ENCODE assay signal across 1 cellular context in genomic region chr6:109690373-109690739, GRCh38.
A peak's percentile ranks its signal among the peaks of the same experiment; 100 is the strongest.
TF ChIP-seq lines count a peak whose summit lies in the region.

No MANE protein-coding gene starts in this region.

TF ChIP-seq in HepG2, 621 proteins besides CTCF, POLR2A, EP300 and RAD21 (continued from another document and continues in another):
- TF ChIP-seq RERE (CRISPR knock-in tag; IDR thresholded peaks at IDR 0.05; ENCODE audit: low read depth), result no peak
- no peak for TF ChIP-seq ZBTB14 (CRISPR knock-in tag; IDR thresholded peaks at IDR 0.05)
- no peak for TF ChIP-seq JUNB (CRISPR knock-in tag; IDR thresholded peaks at IDR 0.05; ENCODE audit: borderline replicate concordance)
- TF ChIP-seq ZNF781 (CRISPR knock-in tag; IDR thresholded peaks at IDR 0.05; ENCODE audit: borderline replicate concordance, not compliant biosample characterization), result no peak
- no peak for TF ChIP-seq STAT6 (CRISPR knock-in tag; IDR thresholded peaks at IDR 0.05; ENCODE audit: borderline replicate concordance)
- TF ChIP-seq HNRNPLL (IDR thresholded peaks at IDR 0.05; ENCODE audit: low read depth, low read length, poor library complexity, severe bottlenecking), result peak; percentile 20
- no peak for TF ChIP-seq SUZ12 (IDR thresholded peaks at IDR 0.05; ENCODE audit: low read depth, low read length)
- peak; percentile 45; the same call in 1 of the 2 replicates for TF ChIP-seq RFX3 (CRISPR knock-in tag; IDR thresholded peaks at IDR 0.05)
- TF ChIP-seq DMAP1 (CRISPR knock-in tag; IDR thresholded peaks at IDR 0.05), result no peak
- TF ChIP-seq NR2F2 (IDR thresholded peaks at IDR 0.05; ENCODE audit: borderline replicate concordance, low read depth), result no peak
- TF ChIP-seq NR0B2 (CRISPR knock-in tag; IDR thresholded peaks at IDR 0.05), result no peak
- no peak for TF ChIP-seq ZZZ3 (CRISPR knock-in tag; IDR thresholded peaks at IDR 0.05; ENCODE audit: borderline replicate concordance)
- TF ChIP-seq ZNF687 (CRISPR knock-in tag; IDR thresholded peaks at IDR 0.05), result no peak; the same call in 1 of the 2 replicates
- 0 out of 2 replicates have a peak, but pooled peaks have one; percentile 14 for TF ChIP-seq ZNF670 (CRISPR knock-in tag; IDR thresholded peaks at IDR 0.05; ENCODE audit: borderline replicate concordance)
- TF ChIP-seq TEAD2 (CRISPR knock-in tag; IDR thresholded peaks at IDR 0.05), result no peak
- no peak for TF ChIP-seq ZSCAN5A (CRISPR knock-in tag; IDR thresholded peaks at IDR 0.05; ENCODE audit: borderline replicate concordance)
- 0 out of 2 replicates have a peak, but pooled peaks have one; percentile 2 for TF ChIP-seq YEATS2 (CRISPR knock-in tag; IDR thresholded peaks at IDR 0.05; ENCODE audit: borderline replicate concordance)
- TF ChIP-seq YEATS4 (CRISPR knock-in tag; IDR thresholded peaks at IDR 0.05; ENCODE audit: borderline replicate concordance), result no peak
- no peak for TF ChIP-seq RBM22 (optimal IDR thresholded peaks at IDR 0.05; ENCODE audit: low read length)
- no peak for TF ChIP-seq SETDB1 (CRISPR knock-in tag; IDR thresholded peaks at IDR 0.05; ENCODE audit: borderline replicate concordance)
- TF ChIP-seq SIN3A (IDR thresholded peaks at IDR 0.05; ENCODE audit: borderline replicate concordance, low read depth, low read length), result 0 out of 2 replicates have a peak, but pooled peaks have one; percentile 57
- TF ChIP-seq ZSCAN25 (CRISPR knock-in tag; IDR thresholded peaks at IDR 0.05), result no peak
- TF ChIP-seq MBD4 (IDR thresholded peaks at IDR 0.05; ENCODE audit: borderline replicate concordance, low read length), result no peak
- TF ChIP-seq RXRA (CRISPR knock-in tag; IDR thresholded peaks at IDR 0.05), result no peak
- TF ChIP-seq BRF2 (CRISPR knock-in tag; IDR thresholded peaks at IDR 0.05), result no peak
- TF ChIP-seq SP140L (CRISPR knock-in tag; IDR thresholded peaks at IDR 0.05; ENCODE audit: borderline replicate concordance), result 0 out of 2 replicates have a peak, but pooled peaks have one; percentile 23
- TF ChIP-seq SP2 (CRISPR knock-in tag; IDR thresholded peaks at IDR 0.05), result no peak
- TF ChIP-seq CAMTA2 (CRISPR knock-in tag; IDR thresholded peaks at IDR 0.05; ENCODE audit: borderline replicate concordance), result no peak
- peak; percentile 5; the same call in 1 of the 2 replicates for TF ChIP-seq TAF1 (CRISPR knock-in tag; IDR thresholded peaks at IDR 0.05)
- no peak for TF ChIP-seq NAIF1 (CRISPR knock-in tag; IDR thresholded peaks at IDR 0.05; ENCODE audit: borderline replicate concordance)
- no peak for TF ChIP-seq ZNF546 (CRISPR knock-in tag; conservative IDR thresholded peaks at IDR 0.05)
- peak; percentile 12; the same call in 1 of the 2 replicates for TF ChIP-seq MYC (CRISPR knock-in tag; IDR thresholded peaks at IDR 0.05; ENCODE audit: borderline replicate concordance)
- no peak for TF ChIP-seq FLYWCH1 (CRISPR knock-in tag; IDR thresholded peaks at IDR 0.05)
- no peak for TF ChIP-seq USF2 (IDR thresholded peaks at IDR 0.05; ENCODE audit: low read depth, low read length)
- TF ChIP-seq USF2 (CRISPR knock-in tag; IDR thresholded peaks at IDR 0.05; ENCODE audit: borderline replicate concordance), result 0 out of 2 replicates have a peak, but pooled peaks have one; percentile 8
- peak; percentile 63 for TF ChIP-seq SAP130 (CRISPR knock-in tag; IDR thresholded peaks at IDR 0.05; ENCODE audit: low read depth)
- TF ChIP-seq SMARCC2 (IDR thresholded peaks at IDR 0.05), result no peak
- no peak for TF ChIP-seq ZNF121 (CRISPR knock-in tag; IDR thresholded peaks at IDR 0.05)
- 0 out of 4 replicates have a peak, but pooled peaks of 1 of the 2 experiments have one; percentile 26 for TF ChIP-seq NR2F1 (CRISPR knock-in tag; IDR thresholded peaks at IDR 0.05)
- 0 out of 2 replicates have a peak, but pooled peaks have one; percentile 59 for TF ChIP-seq MXD3 (CRISPR knock-in tag; IDR thresholded peaks at IDR 0.05)
- TF ChIP-seq SAFB2 (CRISPR knock-in tag; IDR thresholded peaks at IDR 0.05; ENCODE audit: borderline replicate concordance, low read depth), result no peak
- peak; percentile 51; the same call in 1 of the 2 replicates for TF ChIP-seq RFX1 (IDR thresholded peaks at IDR 0.05)
- TF ChIP-seq CEBPB (IDR thresholded peaks at IDR 0.05; ENCODE audit: borderline replicate concordance, low read depth, low read length), result no peak
- no peak for TF ChIP-seq SIX4 (CRISPR knock-in tag; IDR thresholded peaks at IDR 0.05)
- 0 out of 2 replicates have a peak, but pooled peaks have one; percentile 7 for TF ChIP-seq NFKBIZ (CRISPR knock-in tag; IDR thresholded peaks at IDR 0.05)
- TF ChIP-seq ZNF572 (CRISPR knock-in tag; IDR thresholded peaks at IDR 0.05), result no peak
